1 cellular context compared by ENCODE assay signal in the genomic region with DNA sequence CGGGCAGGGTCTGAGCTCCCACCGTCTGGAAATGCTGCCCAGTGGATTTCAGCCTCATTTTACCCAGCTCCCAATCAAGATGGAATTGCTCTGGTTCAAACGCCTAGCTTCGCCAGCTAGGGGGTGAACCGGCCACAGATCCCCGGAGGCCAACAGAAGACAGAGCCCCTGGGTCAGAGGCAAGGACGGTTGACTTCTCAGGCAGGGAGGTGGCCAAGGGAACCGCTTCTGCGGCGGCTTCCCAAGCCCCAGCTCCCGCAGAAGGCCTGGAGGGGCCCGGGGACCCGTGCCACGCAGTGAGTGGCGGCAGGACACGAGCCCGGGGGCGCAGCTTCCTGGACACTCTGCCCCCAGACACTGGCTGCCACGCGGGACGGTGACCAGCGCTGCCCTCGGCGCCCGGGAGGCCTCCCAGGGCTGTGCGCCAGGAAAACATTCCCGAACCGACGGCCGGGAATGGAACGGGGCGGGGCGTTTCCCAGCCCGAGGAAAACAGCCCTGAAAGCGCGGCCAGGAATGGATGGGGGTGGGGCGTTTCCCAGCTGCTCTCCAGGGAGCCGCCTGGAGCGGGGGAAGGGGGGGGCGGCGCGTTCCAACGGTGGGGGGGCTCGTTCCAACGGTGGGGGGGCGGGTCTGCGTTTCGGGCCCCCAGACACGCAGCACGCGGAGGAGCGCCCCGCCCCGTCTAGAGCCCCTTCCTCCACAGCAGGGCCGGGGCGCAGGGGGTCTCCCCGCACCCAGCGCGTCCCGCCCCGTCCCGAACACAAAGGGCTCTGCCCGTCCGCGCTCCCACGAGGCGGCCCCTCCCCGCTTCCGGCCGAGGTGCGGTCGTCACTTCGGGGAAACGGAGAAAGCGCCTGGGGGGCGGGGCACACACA.
A peak's percentile ranks its signal among the peaks of the same experiment; 100 is the strongest.
TF ChIP-seq lines count a peak whose summit lies in the region.

No MANE protein-coding gene starts in this region.

TF ChIP-seq in HepG2, 621 proteins besides CTCF, POLR2A, EP300 and RAD21 (continued from another document and continues in another):
- no peak for TF ChIP-seq BCLAF1 (IDR thresholded peaks at IDR 0.05)
- TF ChIP-seq PAWR (CRISPR knock-in tag; IDR thresholded peaks at IDR 0.05; ENCODE audit: borderline replicate concordance) = no peak
- TF ChIP-seq FOXK1 (CRISPR knock-in tag; IDR thresholded peaks at IDR 0.05; ENCODE audit: borderline replicate concordance, low read depth) = 0 out of 2 replicates have a peak, but pooled peaks have one; percentile 35
- TF ChIP-seq MTA1 (CRISPR knock-in tag; IDR thresholded peaks at IDR 0.05; ENCODE audit: borderline replicate concordance) = peak; percentile 68; the same call in 1 of the 2 replicates
- TF ChIP-seq, protein P1, sequence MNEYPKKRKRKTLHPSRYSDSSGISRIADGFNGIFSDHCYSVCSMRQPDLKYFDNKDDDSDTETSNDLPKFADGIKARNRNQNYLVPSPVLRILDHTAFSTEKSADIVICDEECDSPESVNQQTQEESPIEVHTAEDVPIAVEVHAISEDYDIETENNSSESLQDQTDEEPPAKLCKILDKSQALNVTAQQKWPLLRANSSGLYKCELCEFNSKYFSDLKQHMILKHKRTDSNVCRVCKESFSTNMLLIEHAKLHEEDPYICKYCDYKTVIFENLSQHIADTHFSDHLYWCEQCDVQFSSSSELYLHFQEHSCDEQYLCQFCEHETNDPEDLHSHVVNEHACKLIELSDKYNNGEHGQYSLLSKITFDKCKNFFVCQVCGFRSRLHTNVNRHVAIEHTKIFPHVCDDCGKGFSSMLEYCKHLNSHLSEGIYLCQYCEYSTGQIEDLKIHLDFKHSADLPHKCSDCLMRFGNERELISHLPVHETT (CRISPR knock-in tag; conservative IDR thresholded peaks at IDR 0.05) = peak; percentile 77
- no peak for TF ChIP-seq KMT2B (CRISPR knock-in tag; IDR thresholded peaks at IDR 0.05)
- no peak for TF ChIP-seq TGIF2 (CRISPR knock-in tag; IDR thresholded peaks at IDR 0.05)
- TF ChIP-seq SMYD3 (CRISPR knock-in tag; IDR thresholded peaks at IDR 0.05) = no peak
- TF ChIP-seq KLF6 (CRISPR knock-in tag; IDR thresholded peaks at IDR 0.05) = peak; percentile 63; the same call in 1 of the 2 replicates
- TF ChIP-seq CREM (IDR thresholded peaks at IDR 0.05) = no peak; the same call in 1 of the 2 replicates
- TF ChIP-seq CREM (CRISPR knock-in tag; IDR thresholded peaks at IDR 0.05) = no peak
- no peak for TF ChIP-seq JUNB (CRISPR knock-in tag; IDR thresholded peaks at IDR 0.05; ENCODE audit: borderline replicate concordance)
- TF ChIP-seq HNF4A (CRISPR knock-in tag; IDR thresholded peaks at IDR 0.05) = peak; percentile 16; the same call in 1 of the 2 replicates
- TF ChIP-seq, protein P2, sequence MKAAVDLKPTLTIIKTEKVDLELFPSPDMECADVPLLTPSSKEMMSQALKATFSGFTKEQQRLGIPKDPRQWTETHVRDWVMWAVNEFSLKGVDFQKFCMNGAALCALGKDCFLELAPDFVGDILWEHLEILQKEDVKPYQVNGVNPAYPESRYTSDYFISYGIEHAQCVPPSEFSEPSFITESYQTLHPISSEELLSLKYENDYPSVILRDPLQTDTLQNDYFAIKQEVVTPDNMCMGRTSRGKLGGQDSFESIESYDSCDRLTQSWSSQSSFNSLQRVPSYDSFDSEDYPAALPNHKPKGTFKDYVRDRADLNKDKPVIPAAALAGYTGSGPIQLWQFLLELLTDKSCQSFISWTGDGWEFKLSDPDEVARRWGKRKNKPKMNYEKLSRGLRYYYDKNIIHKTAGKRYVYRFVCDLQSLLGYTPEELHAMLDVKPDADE (CRISPR knock-in tag; IDR thresholded peaks at IDR 0.05) = no peak
- peak; percentile 93 for TF ChIP-seq ZNF777 (CRISPR knock-in tag; IDR thresholded peaks at IDR 0.05)
- no peak for TF ChIP-seq ZNF432 (CRISPR knock-in tag; IDR thresholded peaks at IDR 0.05; ENCODE audit: borderline replicate concordance)
- 0 out of 2 replicates have a peak, but pooled peaks have one; percentile 22 for TF ChIP-seq DR1 (CRISPR knock-in tag; IDR thresholded peaks at IDR 0.05)
- 0 out of 3 replicates have a peak, but pooled peaks have one; percentile 9 for TF ChIP-seq MXI1 (IDR thresholded peaks at IDR 0.05; ENCODE audit: borderline replicate concordance, low read depth, low read length)
- no peak for TF ChIP-seq PCBP1 (IDR thresholded peaks at IDR 0.05; ENCODE audit: borderline replicate concordance, low read depth, low read length)
- peak; percentile 67; the same call in 1 of the 2 replicates for TF ChIP-seq HNRNPUL1 (IDR thresholded peaks at IDR 0.05; ENCODE audit: low read depth, low read length)
- TF ChIP-seq ERF (CRISPR knock-in tag; IDR thresholded peaks at IDR 0.05) = peak; percentile 60; the same call in 1 of the 2 replicates
- TF ChIP-seq, protein P3, sequence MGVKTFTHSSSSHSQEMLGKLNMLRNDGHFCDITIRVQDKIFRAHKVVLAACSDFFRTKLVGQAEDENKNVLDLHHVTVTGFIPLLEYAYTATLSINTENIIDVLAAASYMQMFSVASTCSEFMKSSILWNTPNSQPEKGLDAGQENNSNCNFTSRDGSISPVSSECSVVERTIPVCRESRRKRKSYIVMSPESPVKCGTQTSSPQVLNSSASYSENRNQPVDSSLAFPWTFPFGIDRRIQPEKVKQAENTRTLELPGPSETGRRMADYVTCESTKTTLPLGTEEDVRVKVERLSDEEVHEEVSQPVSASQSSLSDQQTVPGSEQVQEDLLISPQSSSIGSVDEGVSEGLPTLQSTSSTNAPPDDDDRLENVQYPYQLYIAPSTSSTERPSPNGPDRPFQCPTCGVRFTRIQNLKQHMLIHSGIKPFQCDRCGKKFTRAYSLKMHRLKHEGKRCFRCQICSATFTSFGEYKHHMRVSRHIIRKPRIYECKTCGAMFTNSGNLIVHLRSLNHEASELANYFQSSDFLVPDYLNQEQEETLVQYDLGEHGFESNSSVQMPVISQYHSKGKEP (CRISPR knock-in tag; IDR thresholded peaks at IDR 0.05) = no peak
- no peak for TF ChIP-seq KDM5A (IDR thresholded peaks at IDR 0.05; ENCODE audit: borderline replicate concordance, low read length)
- no peak for TF ChIP-seq PHB2 (IDR thresholded peaks at IDR 0.05; ENCODE audit: partially characterized antibody)
- TF ChIP-seq NFIB (CRISPR knock-in tag; IDR thresholded peaks at IDR 0.05; ENCODE audit: borderline replicate concordance) = no peak
- peak; percentile 62; the same call in 1 of the 2 replicates for TF ChIP-seq ESRRA (CRISPR knock-in tag; IDR thresholded peaks at IDR 0.05; ENCODE audit: low read depth)
- no peak for TF ChIP-seq MTF2 (CRISPR knock-in tag; IDR thresholded peaks at IDR 0.05; ENCODE audit: borderline replicate concordance)
- no peak for TF ChIP-seq ZNF563 (CRISPR knock-in tag; IDR thresholded peaks at IDR 0.05)
- TF ChIP-seq NR2F6 (IDR thresholded peaks at IDR 0.05) = no peak
- TF ChIP-seq NR2F6 (CRISPR knock-in tag; IDR thresholded peaks at IDR 0.05) = no peak; the same call in 1 of the 2 replicates
- TF ChIP-seq NCOA2 (CRISPR knock-in tag; IDR thresholded peaks at IDR 0.05) = peak; percentile 53; the same call in 1 of the 2 replicates
- TF ChIP-seq ZNF768 (CRISPR knock-in tag; IDR thresholded peaks at IDR 0.05) = 0 out of 2 replicates have a peak, but pooled peaks have one; percentile 38
- no peak for TF ChIP-seq ZNF720 (CRISPR knock-in tag; IDR thresholded peaks at IDR 0.05)
- TF ChIP-seq ZSCAN22 (CRISPR knock-in tag; IDR thresholded peaks at IDR 0.05) = 0 out of 2 replicates have a peak, but pooled peaks have one; percentile 45
- TF ChIP-seq ZNF549 (CRISPR knock-in tag; IDR thresholded peaks at IDR 0.05) = no peak
- no peak for TF ChIP-seq THAP9 (CRISPR knock-in tag; IDR thresholded peaks at IDR 0.05; ENCODE audit: borderline replicate concordance)
- peak; percentile 82 for TF ChIP-seq SKI (IDR thresholded peaks at IDR 0.05; ENCODE audit: partially characterized antibody)
- no peak for TF ChIP-seq ZNF160 (CRISPR knock-in tag; IDR thresholded peaks at IDR 0.05)
- peak; percentile 58 for TF ChIP-seq ASH2L (IDR thresholded peaks at IDR 0.05; ENCODE audit: insufficient read length, low read depth, low read length)
- peak; percentile 78 for TF ChIP-seq GFI1 (CRISPR knock-in tag; IDR thresholded peaks at IDR 0.05; ENCODE audit: borderline replicate concordance)
- TF ChIP-seq ZNF704 (CRISPR knock-in tag; IDR thresholded peaks at IDR 0.05; ENCODE audit: borderline replicate concordance) = no peak
- TF ChIP-seq GATAD2A (CRISPR knock-in tag; IDR thresholded peaks at IDR 0.05) = peak; percentile 74
- peak; percentile 70; the same call in 1 of the 2 replicates for TF ChIP-seq HIVEP1 (CRISPR knock-in tag; IDR thresholded peaks at IDR 0.05)
- peak; percentile 56; the same call in 1 of the 2 replicates for TF ChIP-seq ATF7-NPFF (CRISPR knock-in tag; IDR thresholded peaks at IDR 0.05; ENCODE audit: low read depth)
- TF ChIP-seq ZFX (CRISPR knock-in tag; IDR thresholded peaks at IDR 0.05; ENCODE audit: low read depth) = peak; percentile 83
- TF ChIP-seq ZNF615 (CRISPR knock-in tag; IDR thresholded peaks at IDR 0.05; ENCODE audit: borderline replicate concordance) = 0 out of 2 replicates have a peak, but pooled peaks have one; percentile 73
- TF ChIP-seq ZBTB34 (CRISPR knock-in tag; IDR thresholded peaks at IDR 0.05) = 0 out of 2 replicates have a peak, but pooled peaks have one; percentile 33
- no peak for TF ChIP-seq ZNF503 (CRISPR knock-in tag; IDR thresholded peaks at IDR 0.05)
- peak; percentile 100 for TF ChIP-seq ZBTB7A (CRISPR knock-in tag; IDR thresholded peaks at IDR 0.05)
- no peak for TF ChIP-seq ISL2 (CRISPR knock-in tag; IDR thresholded peaks at IDR 0.05)
